Comparison of ENCODE assay signal across 16 cellular contexts in the genomic region with DNA sequence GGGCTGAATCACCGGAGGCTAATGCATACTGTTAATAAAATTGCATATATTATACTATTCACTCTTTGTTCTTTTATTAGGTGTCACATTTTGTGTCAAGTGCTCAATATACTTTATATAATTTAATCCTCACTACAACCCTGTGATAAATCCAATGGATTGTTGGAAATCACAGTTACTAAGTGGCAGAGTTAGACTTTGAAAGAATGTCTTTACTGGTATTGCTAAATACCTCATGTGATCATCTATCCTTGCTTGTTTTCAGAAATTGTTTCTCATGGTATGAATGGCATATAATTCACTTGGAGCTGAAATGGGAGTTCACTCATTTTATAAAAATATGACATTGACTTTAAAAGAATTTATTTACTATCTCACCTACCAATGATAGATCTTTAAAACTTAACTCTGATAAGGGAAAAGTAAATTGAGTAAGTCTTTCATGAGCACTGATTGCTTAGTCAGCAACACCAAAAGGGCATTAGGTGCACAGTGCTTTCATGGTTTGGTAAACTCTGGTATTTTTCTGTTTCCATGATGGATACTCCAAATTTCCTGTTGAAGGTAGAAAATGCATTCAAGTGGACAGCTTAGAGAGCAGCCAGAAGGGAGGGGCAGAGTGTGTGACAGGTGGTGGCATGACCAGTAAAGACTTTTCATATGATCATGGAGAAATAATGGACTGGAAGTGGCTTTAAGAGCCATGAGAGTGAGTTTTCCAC. TPM values are rescaled to one million over a fixed set of nuclear protein-coding genes. Genes with fewer than 3 reads are reported as not detected.
"Had no signal": no experiment of that assay in that cellular context is flagged by ENCODE, and none has a peak within 500 bp of the region (broad histone marks: within the 10 kb centered on the region; RNA-seq: fewer than 3 reads in every experiment).

No MANE protein-coding gene starts in this region.

- DNase-seq: activated CD4-positive, alpha-beta T cell treated with anti-CD3 and anti-CD28 coated beads, Interleukin-2, amount 50 U/mL, for 4 hours; activated CD4-positive, CD25-positive, alpha-beta regulatory T cell treated with anti-CD3 and anti-CD28 coated beads, Interleukin-2, amount 50 U/mL, for 72 hours; activated gamma-delta T cell; activated naive CD8-positive, alpha-beta T cell treated with anti-CD3 and anti-CD28 coated beads, Interleukin-2, amount 10 ng/mL, durations not matched to agents 7 days and 5 days; activated T-cell treated with anti-CD3 and anti-CD28 coated beads, Interleukin-2, amount 50 U/mL, for 1 hour; kidney; midbrain had no signal

- H3K4me2 ChIP-seq: neural progenitor cell, smooth muscle cell had no signal

- H2AFZ ChIP-seq: neural progenitor cell had no signal

- H3K27ac ChIP-seq: ascending aorta, neural progenitor cell, tibial nerve, vagina had no signal

- H3K4me3 ChIP-seq: ascending aorta, lung, neural progenitor cell, smooth muscle cell, tibial nerve, vagina had no signal

- H3K4me1 Mint-ChIP-seq: activated naive CD8-positive, alpha-beta T cell treated with anti-CD3 and anti-CD28 coated beads, Interleukin-2, amount 10 ng/mL, durations not matched to agents 7 days and 5 days; stimulated activated effector memory CD8-positive, alpha-beta T cell treated with anti-CD3 and anti-CD28 coated beads, Interleukin-12 subunit alpha, Interleukin-12 subunit beta, amount 100 ng/mL, for 72 hours had no signal

- H3K27me3 Mint-ChIP-seq: activated naive CD8-positive, alpha-beta T cell treated with anti-CD3 and anti-CD28 coated beads, Interleukin-2, amount 10 ng/mL, durations not matched to agents 7 days and 5 days had no signal

- FAIRE-seq: frontal cortex, kidney had no signal

- H3K27ac Mint-ChIP-seq: activated naive CD8-positive, alpha-beta T cell treated with anti-CD3 and anti-CD28 coated beads, Interleukin-2, amount 10 ng/mL, durations not matched to agents 7 days and 5 days; neural progenitor cell; stimulated activated effector memory CD8-positive, alpha-beta T cell treated with anti-CD3 and anti-CD28 coated beads, Interleukin-12 subunit alpha, Interleukin-12 subunit beta, amount 100 ng/mL, for 72 hours; T-helper 2 cell treated with Interferon-gamma antibody and Interleukin-4, amounts not matched to agents 5 μg/mL and 100 μg/mL, for 36 hours had no signal

- H3K36me3 ChIP-seq: ascending aorta, neural progenitor cell, tibial nerve, vagina had no signal

- H3K9ac ChIP-seq: neural progenitor cell had no signal

- H3K36me3 Mint-ChIP-seq: activated naive CD8-positive, alpha-beta T cell treated with anti-CD3 and anti-CD28 coated beads, Interleukin-2, amount 10 ng/mL, durations not matched to agents 7 days and 5 days; neural progenitor cell; stimulated activated effector memory CD8-positive, alpha-beta T cell treated with anti-CD3 and anti-CD28 coated beads, Interleukin-12 subunit alpha, Interleukin-12 subunit beta, amount 100 ng/mL, for 72 hours had no signal

- H3K9me3 Mint-ChIP-seq: activated naive CD8-positive, alpha-beta T cell treated with anti-CD3 and anti-CD28 coated beads, Interleukin-2, amount 10 ng/mL, durations not matched to agents 7 days and 5 days; neural progenitor cell; stimulated activated effector memory CD8-positive, alpha-beta T cell treated with anti-CD3 and anti-CD28 coated beads, Interleukin-12 subunit alpha, Interleukin-12 subunit beta, amount 100 ng/mL, for 72 hours; T-helper 2 cell treated with Interferon-gamma antibody and Interleukin-4, amounts not matched to agents 5 μg/mL and 100 μg/mL, for 36 hours had no signal

- H3K4me1 ChIP-seq: ascending aorta, tibial nerve, vagina had no signal

- H3K27me3 ChIP-seq: ascending aorta, neural progenitor cell, vagina had no signal

- H3K9me3 ChIP-seq: ascending aorta, tibial nerve, vagina had no signal

- H3K4me3 Mint-ChIP-seq: activated naive CD8-positive, alpha-beta T cell treated with anti-CD3 and anti-CD28 coated beads, Interleukin-2, amount 10 ng/mL, durations not matched to agents 7 days and 5 days; neural progenitor cell; stimulated activated effector memory CD8-positive, alpha-beta T cell treated with anti-CD3 and anti-CD28 coated beads, Interleukin-12 subunit alpha, Interleukin-12 subunit beta, amount 100 ng/mL, for 72 hours; T-helper 2 cell treated with Interferon-gamma antibody and Interleukin-4, amounts not matched to agents 5 μg/mL and 100 μg/mL, for 36 hours had no signal

- ATAC-seq: stimulated activated effector memory CD8-positive, alpha-beta T cell treated with anti-CD3 and anti-CD28 coated beads, Interleukin-12 subunit alpha, Interleukin-12 subunit beta, amount 100 ng/mL, for 72 hours had no signal

RNA-seq across cellular contexts. Expression of a gene that starts 22.6 kb away (rescaled TPM):
- total RNA-seq: activated naive CD8-positive, alpha-beta T cell treated with anti-CD3 and anti-CD28 coated beads, Interleukin-2, amount 10 ng/mL, durations not matched to agents 7 days and 5 days; ascending aorta; tibial nerve; vagina had no signal
- polyA plus RNA-seq: smooth muscle cell had no signal
